1 cellular context compared by ENCODE assay signal in the genomic region with DNA sequence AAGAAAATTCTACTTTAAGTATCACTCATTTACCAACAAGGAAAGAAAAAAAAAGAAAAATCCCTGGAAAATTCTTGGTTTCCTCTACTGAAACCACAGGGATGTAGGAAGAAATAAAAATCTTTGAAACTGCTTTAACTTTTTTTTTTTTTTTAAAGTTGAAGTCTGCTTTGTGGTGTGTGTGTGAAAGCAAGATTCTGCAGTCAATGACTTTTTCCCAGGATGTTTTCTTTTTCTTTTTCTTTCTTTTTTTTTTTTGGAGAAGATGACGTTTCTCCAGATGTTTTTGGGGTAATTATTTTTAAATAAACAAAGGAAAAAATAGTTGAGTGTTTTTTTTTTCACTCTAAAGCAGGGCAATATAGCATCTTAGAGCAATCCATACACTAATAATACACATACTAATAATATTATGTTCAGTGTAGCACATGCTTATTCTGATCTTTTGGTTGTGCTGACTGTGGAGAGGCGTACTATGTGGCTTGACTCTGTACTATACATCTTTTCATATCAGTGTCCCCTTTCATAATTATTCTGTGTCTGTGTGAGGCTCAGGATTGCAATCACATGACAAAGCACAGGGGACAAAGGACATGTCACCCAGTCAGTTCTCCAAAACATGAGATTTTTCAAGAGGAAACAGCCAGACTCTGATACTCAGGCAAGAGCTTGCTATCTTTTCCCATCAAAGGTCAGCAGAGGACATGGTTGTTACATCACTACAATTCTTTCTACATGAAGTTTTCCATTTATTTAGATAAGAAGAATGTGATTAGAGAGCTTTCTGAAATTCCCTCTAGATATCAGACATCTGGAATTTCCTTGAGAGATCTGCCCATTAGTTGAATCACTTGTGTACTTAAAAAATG.
TF ChIP-seq lines count a peak whose summit lies in the region.

No MANE protein-coding gene starts in this region.

TF ChIP-seq in GM23338, 12 proteins besides CTCF, POLR2A, EP300 and RAD21 (continued from another document):
- TF ChIP-seq, protein P1, sequence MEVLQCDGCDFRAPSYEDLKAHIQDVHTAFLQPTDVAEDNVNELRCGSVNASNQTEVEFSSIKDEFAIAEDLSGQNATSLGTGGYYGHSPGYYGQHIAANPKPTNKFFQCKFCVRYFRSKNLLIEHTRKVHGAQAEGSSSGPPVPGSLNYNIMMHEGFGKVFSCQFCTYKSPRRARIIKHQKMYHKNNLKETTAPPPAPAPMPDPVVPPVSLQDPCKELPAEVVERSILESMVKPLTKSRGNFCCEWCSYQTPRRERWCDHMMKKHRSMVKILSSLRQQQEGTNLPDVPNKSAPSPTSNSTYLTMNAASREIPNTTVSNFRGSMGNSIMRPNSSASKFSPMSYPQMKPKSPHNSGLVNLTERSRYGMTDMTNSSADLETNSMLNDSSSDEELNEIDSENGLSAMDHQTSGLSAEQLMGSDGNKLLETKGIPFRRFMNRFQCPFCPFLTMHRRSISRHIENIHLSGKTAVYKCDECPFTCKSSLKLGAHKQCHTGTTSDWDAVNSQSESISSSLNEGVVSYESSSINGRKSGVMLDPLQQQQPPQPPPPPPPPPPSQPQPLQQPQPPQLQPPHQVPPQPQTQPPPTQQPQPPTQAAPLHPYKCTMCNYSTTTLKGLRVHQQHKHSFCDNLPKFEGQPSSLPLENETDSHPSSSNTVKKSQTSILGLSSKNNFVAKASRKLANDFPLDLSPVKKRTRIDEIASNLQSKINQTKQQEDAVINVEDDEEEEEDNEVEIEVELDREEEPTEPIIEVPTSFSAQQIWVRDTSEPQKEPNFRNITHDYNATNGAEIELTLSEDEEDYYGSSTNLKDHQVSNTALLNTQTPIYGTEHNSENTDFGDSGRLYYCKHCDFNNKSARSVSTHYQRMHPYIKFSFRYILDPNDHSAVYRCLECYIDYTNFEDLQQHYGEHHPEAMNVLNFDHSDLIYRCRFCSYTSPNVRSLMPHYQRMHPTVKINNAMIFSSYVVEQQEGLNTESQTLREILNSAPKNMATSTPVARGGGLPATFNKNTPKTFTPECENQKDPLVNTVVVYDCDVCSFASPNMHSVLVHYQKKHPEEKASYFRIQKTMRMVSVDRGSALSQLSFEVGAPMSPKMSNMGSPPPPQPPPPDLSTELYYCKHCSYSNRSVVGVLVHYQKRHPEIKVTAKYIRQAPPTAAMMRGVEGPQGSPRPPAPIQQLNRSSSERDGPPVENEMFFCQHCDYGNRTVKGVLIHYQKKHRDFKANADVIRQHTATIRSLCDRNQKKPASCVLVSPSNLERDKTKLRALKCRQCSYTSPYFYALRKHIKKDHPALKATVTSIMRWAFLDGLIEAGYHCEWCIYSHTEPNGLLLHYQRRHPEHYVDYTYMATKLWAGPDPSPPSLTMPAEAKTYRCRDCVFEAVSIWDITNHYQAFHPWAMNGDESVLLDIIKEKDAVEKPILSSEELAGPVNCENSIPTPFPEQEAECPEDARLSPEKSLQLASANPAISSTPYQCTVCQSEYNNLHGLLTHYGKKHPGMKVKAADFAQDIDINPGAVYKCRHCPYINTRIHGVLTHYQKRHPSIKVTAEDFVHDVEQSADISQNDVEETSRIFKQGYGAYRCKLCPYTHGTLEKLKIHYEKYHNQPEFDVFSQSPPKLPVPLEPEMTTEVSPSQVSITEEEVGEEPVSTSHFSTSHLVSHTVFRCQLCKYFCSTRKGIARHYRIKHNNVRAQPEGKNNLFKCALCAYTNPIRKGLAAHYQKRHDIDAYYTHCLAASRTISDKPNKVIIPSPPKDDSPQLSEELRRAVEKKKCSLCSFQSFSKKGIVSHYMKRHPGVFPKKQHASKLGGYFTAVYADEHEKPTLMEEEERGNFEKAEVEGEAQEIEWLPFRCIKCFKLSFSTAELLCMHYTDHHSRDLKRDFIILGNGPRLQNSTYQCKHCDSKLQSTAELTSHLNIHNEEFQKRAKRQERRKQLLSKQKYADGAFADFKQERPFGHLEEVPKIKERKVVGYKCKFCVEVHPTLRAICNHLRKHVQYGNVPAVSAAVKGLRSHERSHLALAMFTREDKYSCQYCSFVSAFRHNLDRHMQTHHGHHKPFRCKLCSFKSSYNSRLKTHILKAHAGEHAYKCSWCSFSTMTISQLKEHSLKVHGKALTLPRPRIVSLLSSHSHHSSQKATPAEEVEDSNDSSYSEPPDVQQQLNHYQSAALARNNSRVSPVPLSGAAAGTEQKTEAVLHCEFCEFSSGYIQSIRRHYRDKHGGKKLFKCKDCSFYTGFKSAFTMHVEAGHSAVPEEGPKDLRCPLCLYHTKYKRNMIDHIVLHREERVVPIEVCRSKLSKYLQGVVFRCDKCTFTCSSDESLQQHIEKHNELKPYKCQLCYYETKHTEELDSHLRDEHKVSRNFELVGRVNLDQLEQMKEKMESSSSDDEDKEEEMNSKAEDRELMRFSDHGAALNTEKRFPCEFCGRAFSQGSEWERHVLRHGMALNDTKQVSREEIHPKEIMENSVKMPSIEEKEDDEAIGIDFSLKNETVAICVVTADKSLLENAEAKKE (CRISPR knock-in tag; IDR thresholded peaks at IDR 0.05), result no peak
- TF ChIP-seq EZH2 (IDR thresholded peaks at IDR 0.05; ENCODE audit: low read depth, unreplicated experiment), result no peak
- TF ChIP-seq ZNF114 (CRISPR knock-in tag; IDR thresholded peaks at IDR 0.05), result no peak
- TF ChIP-seq JUNB (IDR thresholded peaks at IDR 0.05; ENCODE audit: unreplicated experiment), result no peak
- TF ChIP-seq, protein P2, sequence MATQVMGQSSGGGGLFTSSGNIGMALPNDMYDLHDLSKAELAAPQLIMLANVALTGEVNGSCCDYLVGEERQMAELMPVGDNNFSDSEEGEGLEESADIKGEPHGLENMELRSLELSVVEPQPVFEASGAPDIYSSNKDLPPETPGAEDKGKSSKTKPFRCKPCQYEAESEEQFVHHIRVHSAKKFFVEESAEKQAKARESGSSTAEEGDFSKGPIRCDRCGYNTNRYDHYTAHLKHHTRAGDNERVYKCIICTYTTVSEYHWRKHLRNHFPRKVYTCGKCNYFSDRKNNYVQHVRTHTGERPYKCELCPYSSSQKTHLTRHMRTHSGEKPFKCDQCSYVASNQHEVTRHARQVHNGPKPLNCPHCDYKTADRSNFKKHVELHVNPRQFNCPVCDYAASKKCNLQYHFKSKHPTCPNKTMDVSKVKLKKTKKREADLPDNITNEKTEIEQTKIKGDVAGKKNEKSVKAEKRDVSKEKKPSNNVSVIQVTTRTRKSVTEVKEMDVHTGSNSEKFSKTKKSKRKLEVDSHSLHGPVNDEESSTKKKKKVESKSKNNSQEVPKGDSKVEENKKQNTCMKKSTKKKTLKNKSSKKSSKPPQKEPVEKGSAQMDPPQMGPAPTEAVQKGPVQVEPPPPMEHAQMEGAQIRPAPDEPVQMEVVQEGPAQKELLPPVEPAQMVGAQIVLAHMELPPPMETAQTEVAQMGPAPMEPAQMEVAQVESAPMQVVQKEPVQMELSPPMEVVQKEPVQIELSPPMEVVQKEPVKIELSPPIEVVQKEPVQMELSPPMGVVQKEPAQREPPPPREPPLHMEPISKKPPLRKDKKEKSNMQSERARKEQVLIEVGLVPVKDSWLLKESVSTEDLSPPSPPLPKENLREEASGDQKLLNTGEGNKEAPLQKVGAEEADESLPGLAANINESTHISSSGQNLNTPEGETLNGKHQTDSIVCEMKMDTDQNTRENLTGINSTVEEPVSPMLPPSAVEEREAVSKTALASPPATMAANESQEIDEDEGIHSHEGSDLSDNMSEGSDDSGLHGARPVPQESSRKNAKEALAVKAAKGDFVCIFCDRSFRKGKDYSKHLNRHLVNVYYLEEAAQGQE (IDR thresholded peaks at IDR 0.05; ENCODE audit: unreplicated experiment), result no peak
- no peak for TF ChIP-seq POLR2AphosphoS5 (IDR thresholded peaks at IDR 0.05; ENCODE audit: low read depth)
- TF ChIP-seq NANOG (IDR thresholded peaks at IDR 0.05; ENCODE audit: borderline replicate concordance), result no peak
- TF ChIP-seq, protein P3, sequence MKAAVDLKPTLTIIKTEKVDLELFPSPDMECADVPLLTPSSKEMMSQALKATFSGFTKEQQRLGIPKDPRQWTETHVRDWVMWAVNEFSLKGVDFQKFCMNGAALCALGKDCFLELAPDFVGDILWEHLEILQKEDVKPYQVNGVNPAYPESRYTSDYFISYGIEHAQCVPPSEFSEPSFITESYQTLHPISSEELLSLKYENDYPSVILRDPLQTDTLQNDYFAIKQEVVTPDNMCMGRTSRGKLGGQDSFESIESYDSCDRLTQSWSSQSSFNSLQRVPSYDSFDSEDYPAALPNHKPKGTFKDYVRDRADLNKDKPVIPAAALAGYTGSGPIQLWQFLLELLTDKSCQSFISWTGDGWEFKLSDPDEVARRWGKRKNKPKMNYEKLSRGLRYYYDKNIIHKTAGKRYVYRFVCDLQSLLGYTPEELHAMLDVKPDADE (IDR thresholded peaks at IDR 0.05), result no peak
- no peak for TF ChIP-seq EZH2phosphoT487 (IDR thresholded peaks at IDR 0.05; ENCODE audit: unreplicated experiment)
TF ChIP-seq in GM23338: peak in this region for 0.
